In genomic region chr2:37583402-37583801, GRCh38 we compare ENCODE assay signal across 1 cellular context.
TF ChIP-seq lines count a peak whose summit lies in the region.

No MANE protein-coding gene starts in this region.

TF ChIP-seq in SK-N-SH, 30 proteins besides CTCF, POLR2A, EP300 and RAD21 (continued from another document):
- TF ChIP-seq REST (IDR thresholded peaks at IDR 0.05; ENCODE audit: low read depth, low read length) (no peak), TAF1 (IDR thresholded peaks at IDR 0.05; ENCODE audit: borderline replicate concordance, low read depth, low read length) (no peak), EZH2phosphoT487 (IDR thresholded peaks at IDR 0.05; ENCODE audit: borderline replicate concordance, low read depth) (no peak)
TF ChIP-seq in SK-N-SH: peak in this region for 0.
